ENCODE assay signal across 8 cellular contexts in genomic region chr13:48155850-48156249, GRCh38.
A peak's percentile ranks its signal among the peaks of the same experiment; 100 is the strongest.
DNase-seq lines count a peak whose midpoint lies in the region; ATAC-seq, FAIRE-seq and TF ChIP-seq lines count a peak whose summit lies in the region.

No MANE protein-coding gene starts in this region.

- no peaks in the 10 kb centered on the region for H3K27me3 Mint-ChIP-seq in activated T-helper 2 cell treated with anti-CD3 and anti-CD28 coated beads, Interferon-gamma antibody, Interleukin-2, Interleukin-4, amounts not matched to agents 10 μg/mL and 5 μg/mL and 100 μg/mL, durations not matched to agents 14 hours and 24 hours and 36 hours (ENCODE audit: low read depth)

- no peaks in the 10 kb centered on the region for H3K27me3 ChIP-seq in lung (ENCODE audit: control insufficient read depth, insufficient read depth)

- no peaks in the 10 kb centered on the region for H3K36me3 ChIP-seq in lung (ENCODE audit: control insufficient read depth in 2 of 2, insufficient read depth in 2 of 2, low read length in 2 of 2)

- no peaks in the 10 kb centered on the region for H3K9me3 ChIP-seq in lung (ENCODE audit: control insufficient read depth in 2 of 2, insufficient read depth in 1 of 2, low read length in 1 of 2)

- FAIRE-seq in frontal cortex (lab: Jason Lieb, UNC): no peak

- DNase-seq in KBM-7: peak; percentile 85
- no peak for DNase-seq in activated T-helper 2 cell treated with anti-CD3 and anti-CD28 coated beads, Interferon-gamma antibody, Interleukin-2, Interleukin-4, amounts not matched to agents 10 μg/mL and 5 μg/mL and 100 μg/mL, durations not matched to agents 14 hours and 24 hours and 36 hours (ENCODE audit: low spot score)
- DNase-seq in lung (ENCODE audit: low spot score): no peak
- DNase-seq in NCI-H524 treated with DMSO at 0.1 percent for 48 hours (lab: John Stamatoyannopoulos, UW): no peak
- no peak for DNase-seq in medulla oblongata (ENCODE audit: extremely low spot score)
- DNase-seq in frontal cortex (ENCODE audit: low spot score in 2 of 2): no peak

- WGBS in lung, 2 donors: 28 to 34% methylated on average over 2 of the region's 2 CpGs

- peak overlapping the region; percentile 65 for H3K27ac Mint-ChIP-seq in activated T-helper 2 cell treated with anti-CD3 and anti-CD28 coated beads, Interferon-gamma antibody, Interleukin-2, Interleukin-4, amounts not matched to agents 10 μg/mL and 5 μg/mL and 100 μg/mL, durations not matched to agents 14 hours and 24 hours and 36 hours

- intact Hi-C loops in activated T-helper 2 cell treated with anti-CD3 and anti-CD28 coated beads, Interferon-gamma antibody, Interleukin-2, Interleukin-4, amounts not matched to agents 10 μg/mL and 5 μg/mL and 100 μg/mL, durations not matched to agents 14 hours and 24 hours and 36 hours (cut with micrococcal nuclease): loop anchor here (2.0 kb wide), 1 partner anchor 31 kb away; no protein-coding TSS in a partner anchor

- in situ Hi-C loops in KBM-7 (cut with MboI; ENCODE audit: low pct_unique_long_range_greater_than_20kb, low sequenced_read_pairs): no loop called here

- peak overlapping the region; percentile 24 for H3K4me3 Mint-ChIP-seq in activated T-helper 2 cell treated with anti-CD3 and anti-CD28 coated beads, Interferon-gamma antibody, Interleukin-2, Interleukin-4, amounts not matched to agents 10 μg/mL and 5 μg/mL and 100 μg/mL, durations not matched to agents 14 hours and 24 hours and 36 hours (ENCODE audit: low read depth)

- H3K4me1 ChIP-seq in lung (ENCODE audit: control insufficient read depth in 2 of 2, insufficient read depth in 2 of 2, low read length in 2 of 2): peaks cover 0 to 9% of the 10 kb centered on the region in 2 donors

- no peak for TF ChIP-seq CTCF in lung (IDR thresholded peaks at IDR 0.05; ENCODE audit: control extremely low read depth, extremely low read depth)

- peaks cover 48% of the 10 kb centered on the region for H3K4me1 Mint-ChIP-seq in activated T-helper 2 cell treated with anti-CD3 and anti-CD28 coated beads, Interferon-gamma antibody, Interleukin-2, Interleukin-4, amounts not matched to agents 10 μg/mL and 5 μg/mL and 100 μg/mL, durations not matched to agents 14 hours and 24 hours and 36 hours (ENCODE audit: low read depth)

- H3K4me3 ChIP-seq in lung: no peak overlapping the region

- no peak overlapping the region for H3K27ac ChIP-seq in lung (ENCODE audit: low read depth in 1 of 2, low read length in 1 of 2)

- no peaks in the 10 kb centered on the region for H3K36me3 Mint-ChIP-seq in activated T-helper 2 cell treated with anti-CD3 and anti-CD28 coated beads, Interferon-gamma antibody, Interleukin-2, Interleukin-4, amounts not matched to agents 10 μg/mL and 5 μg/mL and 100 μg/mL, durations not matched to agents 14 hours and 24 hours and 36 hours (ENCODE audit: low read depth)

- no peaks in the 10 kb centered on the region for H3K9me3 Mint-ChIP-seq in activated T-helper 2 cell treated with anti-CD3 and anti-CD28 coated beads, Interferon-gamma antibody, Interleukin-2, Interleukin-4, amounts not matched to agents 10 μg/mL and 5 μg/mL and 100 μg/mL, durations not matched to agents 14 hours and 24 hours and 36 hours

- ATAC-seq in GM18498 (IDR thresholded peaks at IDR 0.05; ENCODE audit: unreplicated experiment): peak; percentile 40
- ATAC-seq in lung (ENCODE audit: insufficient read depth, low FRiP score): peak; percentile 60
- no peak for ATAC-seq in GM19455 (IDR thresholded peaks at IDR 0.05; ENCODE audit: unreplicated experiment)
